ENCODE assay signal across 8 cellular contexts in the genomic region with DNA sequence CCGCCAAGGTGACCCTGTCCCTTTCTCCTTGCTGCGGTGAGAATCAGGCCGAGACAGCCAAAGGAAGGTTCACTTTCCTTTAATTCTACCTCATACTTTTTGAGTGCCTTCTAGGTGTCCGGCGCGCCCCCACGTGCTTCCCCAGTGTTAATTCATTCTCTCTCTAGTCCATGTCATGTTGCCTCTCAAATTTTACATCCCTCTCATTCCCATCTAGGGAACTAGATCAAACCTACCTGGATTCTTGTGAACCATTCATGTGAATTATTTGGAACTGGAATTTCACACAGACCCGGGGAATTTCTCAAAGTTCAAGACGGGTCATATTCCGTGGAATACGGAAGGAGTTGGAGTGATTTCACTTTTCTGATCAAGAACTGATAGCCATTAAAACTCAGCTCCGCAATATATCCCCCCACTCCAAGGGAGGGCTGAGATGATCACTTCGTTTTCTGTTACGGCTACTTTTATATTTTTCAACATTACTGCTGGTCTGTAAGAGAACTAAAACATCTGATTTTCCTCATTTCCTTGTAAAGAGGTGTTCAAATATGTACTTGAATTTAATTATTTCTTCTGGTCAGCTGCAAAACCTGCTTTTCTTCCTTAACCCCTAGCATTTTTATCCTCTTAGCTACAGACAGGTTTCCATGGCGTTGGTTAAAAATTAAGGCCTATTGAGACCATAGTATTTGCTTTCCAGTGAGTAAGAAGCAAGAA. TPM values are rescaled to one million over a fixed set of nuclear protein-coding genes. Genes with fewer than 3 reads are reported as not detected.
DNase-seq lines count a peak whose midpoint lies in the region; ATAC-seq and TF ChIP-seq lines count a peak whose summit lies in the region.

No MANE protein-coding gene starts in this region.

- in situ Hi-C loops in G401 (cut with HindIII; ENCODE audit: low sequenced_read_pairs), result no loop called here

- H3K4me1 ChIP-seq in mucosa of stomach (ENCODE audit: control insufficient read depth, insufficient read depth, low read length), result peaks cover 37% of the 10 kb centered on the region

- ATAC-seq in HG03135 (IDR thresholded peaks at IDR 0.05; ENCODE audit: unreplicated experiment), result no peak
- ATAC-seq in GM18858 (IDR thresholded peaks at IDR 0.05; ENCODE audit: unreplicated experiment), result no peak

- no peaks in the 10 kb centered on the region for H3K36me3 ChIP-seq in mucosa of stomach (ENCODE audit: control insufficient read depth, insufficient read depth, low read length)

- H3K9ac ChIP-seq in mucosa of stomach (ENCODE audit: low read length), result peak overlapping the region; percentile 97

- no peaks in the 10 kb centered on the region for H3K9me3 ChIP-seq in mucosa of stomach (ENCODE audit: control insufficient read depth, low read length)

- TF ChIP-seq CTCF in choroid plexus epithelial cell (conservative IDR thresholded peaks at IDR 0.05; ENCODE audit: low read depth, low read length), result peak; percentile 27

- H3K4me3 ChIP-seq in choroid plexus epithelial cell (ENCODE audit: low read depth, low read length), result peak overlapping the region; percentile 96
- peak overlapping the region; percentile 97 for H3K4me3 ChIP-seq in mucosa of stomach (ENCODE audit: low read length)

- peak; percentile 71 for DNase-seq in G401 (ENCODE audit: low spot score)
- DNase-seq in NCI-H460 (ENCODE audit: extremely low read depth, low read depth), result peak; percentile 81
- peak; percentile 50 for DNase-seq in choroid plexus epithelial cell (ENCODE audit: low read depth)
- DNase-seq in NCI-H774 (lab: John Stamatoyannopoulos, UW), result no peak
- no peak for DNase-seq in NCI-H1092 (lab: John Stamatoyannopoulos, UW)

- H3K27me3 ChIP-seq in mucosa of stomach (ENCODE audit: control insufficient read depth, insufficient read depth, low read length), result no peaks in the 10 kb centered on the region

RNA-seq across cellular contexts. Expression of a gene that starts 1.0 kb away (rescaled TPM):
- total RNA-seq in G401 (2014; rRNA removed; shearing (Covaris generic)), result 1,614 and 1,928 TPM in 2 replicates
- 3,383 and 3,505 TPM in 2 replicates for total RNA-seq in NCI-H460 (2014; rRNA removed; shearing (Covaris generic))
- 1,873 and 2,034 TPM in 2 replicates for polyA plus RNA-seq in NCI-H460 (2014; cell fraction: nucleus; rRNA removed)

Comparison
In these comparisons a context has a peak if more than half of its experiments do, and no peak if none do; other contexts are left out.
1. DNase-seq: peak in G401 (single experiment), NCI-H460 (single experiment) and choroid plexus epithelial cell (single experiment); none in NCI-H774 (single experiment) and NCI-H1092 (single experiment).